2 cellular contexts compared by ENCODE assay signal in the genomic region with DNA sequence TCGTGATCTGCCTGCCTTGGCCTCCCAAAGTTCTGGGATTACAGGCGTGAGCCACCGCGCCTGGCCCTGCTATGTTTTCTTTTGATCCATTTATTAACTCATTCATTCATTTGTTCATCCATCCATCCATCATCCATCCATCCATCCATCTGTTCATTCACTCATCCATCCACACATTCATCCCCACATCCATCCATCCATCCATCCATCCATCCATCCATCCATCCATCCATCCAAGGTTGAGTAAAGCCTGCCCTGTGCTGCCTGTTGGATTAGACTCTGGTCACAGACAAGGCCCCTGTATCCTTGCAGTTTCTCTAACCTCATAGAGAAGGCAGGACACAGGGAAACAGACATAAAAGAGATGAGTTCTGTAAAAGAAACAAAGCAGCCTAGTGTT.
TF ChIP-seq lines count a peak whose summit lies in the region.

No MANE protein-coding gene starts in this region.

TF ChIP-seq in SK-N-SH, 30 proteins besides CTCF, POLR2A, EP300 and RAD21 (continued from another document):
- TF ChIP-seq, protein P1, sequence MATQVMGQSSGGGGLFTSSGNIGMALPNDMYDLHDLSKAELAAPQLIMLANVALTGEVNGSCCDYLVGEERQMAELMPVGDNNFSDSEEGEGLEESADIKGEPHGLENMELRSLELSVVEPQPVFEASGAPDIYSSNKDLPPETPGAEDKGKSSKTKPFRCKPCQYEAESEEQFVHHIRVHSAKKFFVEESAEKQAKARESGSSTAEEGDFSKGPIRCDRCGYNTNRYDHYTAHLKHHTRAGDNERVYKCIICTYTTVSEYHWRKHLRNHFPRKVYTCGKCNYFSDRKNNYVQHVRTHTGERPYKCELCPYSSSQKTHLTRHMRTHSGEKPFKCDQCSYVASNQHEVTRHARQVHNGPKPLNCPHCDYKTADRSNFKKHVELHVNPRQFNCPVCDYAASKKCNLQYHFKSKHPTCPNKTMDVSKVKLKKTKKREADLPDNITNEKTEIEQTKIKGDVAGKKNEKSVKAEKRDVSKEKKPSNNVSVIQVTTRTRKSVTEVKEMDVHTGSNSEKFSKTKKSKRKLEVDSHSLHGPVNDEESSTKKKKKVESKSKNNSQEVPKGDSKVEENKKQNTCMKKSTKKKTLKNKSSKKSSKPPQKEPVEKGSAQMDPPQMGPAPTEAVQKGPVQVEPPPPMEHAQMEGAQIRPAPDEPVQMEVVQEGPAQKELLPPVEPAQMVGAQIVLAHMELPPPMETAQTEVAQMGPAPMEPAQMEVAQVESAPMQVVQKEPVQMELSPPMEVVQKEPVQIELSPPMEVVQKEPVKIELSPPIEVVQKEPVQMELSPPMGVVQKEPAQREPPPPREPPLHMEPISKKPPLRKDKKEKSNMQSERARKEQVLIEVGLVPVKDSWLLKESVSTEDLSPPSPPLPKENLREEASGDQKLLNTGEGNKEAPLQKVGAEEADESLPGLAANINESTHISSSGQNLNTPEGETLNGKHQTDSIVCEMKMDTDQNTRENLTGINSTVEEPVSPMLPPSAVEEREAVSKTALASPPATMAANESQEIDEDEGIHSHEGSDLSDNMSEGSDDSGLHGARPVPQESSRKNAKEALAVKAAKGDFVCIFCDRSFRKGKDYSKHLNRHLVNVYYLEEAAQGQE (IDR thresholded peaks at IDR 0.05; ENCODE audit: low read depth, low read length): no peak
- TF ChIP-seq NRF1 (IDR thresholded peaks at IDR 0.05; ENCODE audit: low read depth, low read length): no peak
- no peak for TF ChIP-seq GABPA (IDR thresholded peaks at IDR 0.05; ENCODE audit: low read depth)
- TF ChIP-seq, protein P2, sequence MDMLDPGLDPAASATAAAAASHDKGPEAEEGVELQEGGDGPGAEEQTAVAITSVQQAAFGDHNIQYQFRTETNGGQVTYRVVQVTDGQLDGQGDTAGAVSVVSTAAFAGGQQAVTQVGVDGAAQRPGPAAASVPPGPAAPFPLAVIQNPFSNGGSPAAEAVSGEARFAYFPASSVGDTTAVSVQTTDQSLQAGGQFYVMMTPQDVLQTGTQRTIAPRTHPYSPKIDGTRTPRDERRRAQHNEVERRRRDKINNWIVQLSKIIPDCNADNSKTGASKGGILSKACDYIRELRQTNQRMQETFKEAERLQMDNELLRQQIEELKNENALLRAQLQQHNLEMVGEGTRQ (IDR thresholded peaks at IDR 0.05; ENCODE audit: borderline replicate concordance, low read depth, low read length): no peak
- no peak for TF ChIP-seq TAF1 (IDR thresholded peaks at IDR 0.05; ENCODE audit: borderline replicate concordance, low read depth, low read length)
- no peak for TF ChIP-seq YY1 (IDR thresholded peaks at IDR 0.05; ENCODE audit: low read depth)

TF ChIP-seq in SK-N-SH treated with all-trans-retinoic acid at 6 μM for 48 hours, 23 proteins besides CTCF, POLR2A, EP300 and RAD21 (continued from another document):
- TF ChIP-seq, protein P3, sequence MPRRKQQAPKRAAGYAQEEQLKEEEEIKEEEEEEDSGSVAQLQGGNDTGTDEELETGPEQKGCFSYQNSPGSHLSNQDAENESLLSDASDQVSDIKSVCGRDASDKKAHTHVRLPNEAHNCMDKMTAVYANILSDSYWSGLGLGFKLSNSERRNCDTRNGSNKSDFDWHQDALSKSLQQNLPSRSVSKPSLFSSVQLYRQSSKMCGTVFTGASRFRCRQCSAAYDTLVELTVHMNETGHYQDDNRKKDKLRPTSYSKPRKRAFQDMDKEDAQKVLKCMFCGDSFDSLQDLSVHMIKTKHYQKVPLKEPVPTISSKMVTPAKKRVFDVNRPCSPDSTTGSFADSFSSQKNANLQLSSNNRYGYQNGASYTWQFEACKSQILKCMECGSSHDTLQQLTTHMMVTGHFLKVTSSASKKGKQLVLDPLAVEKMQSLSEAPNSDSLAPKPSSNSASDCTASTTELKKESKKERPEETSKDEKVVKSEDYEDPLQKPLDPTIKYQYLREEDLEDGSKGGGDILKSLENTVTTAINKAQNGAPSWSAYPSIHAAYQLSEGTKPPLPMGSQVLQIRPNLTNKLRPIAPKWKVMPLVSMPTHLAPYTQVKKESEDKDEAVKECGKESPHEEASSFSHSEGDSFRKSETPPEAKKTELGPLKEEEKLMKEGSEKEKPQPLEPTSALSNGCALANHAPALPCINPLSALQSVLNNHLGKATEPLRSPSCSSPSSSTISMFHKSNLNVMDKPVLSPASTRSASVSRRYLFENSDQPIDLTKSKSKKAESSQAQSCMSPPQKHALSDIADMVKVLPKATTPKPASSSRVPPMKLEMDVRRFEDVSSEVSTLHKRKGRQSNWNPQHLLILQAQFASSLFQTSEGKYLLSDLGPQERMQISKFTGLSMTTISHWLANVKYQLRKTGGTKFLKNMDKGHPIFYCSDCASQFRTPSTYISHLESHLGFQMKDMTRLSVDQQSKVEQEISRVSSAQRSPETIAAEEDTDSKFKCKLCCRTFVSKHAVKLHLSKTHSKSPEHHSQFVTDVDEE (CRISPR knock-in tag; IDR thresholded peaks at IDR 0.05): no peak
- TF ChIP-seq TOX (CRISPR knock-in tag; IDR thresholded peaks at IDR 0.05; ENCODE audit: borderline replicate concordance): no peak
- TF ChIP-seq ZNF8 (CRISPR knock-in tag; IDR thresholded peaks at IDR 0.05): no peak
